Comparison of ENCODE assay signal across 30 cellular contexts in the genomic region with DNA sequence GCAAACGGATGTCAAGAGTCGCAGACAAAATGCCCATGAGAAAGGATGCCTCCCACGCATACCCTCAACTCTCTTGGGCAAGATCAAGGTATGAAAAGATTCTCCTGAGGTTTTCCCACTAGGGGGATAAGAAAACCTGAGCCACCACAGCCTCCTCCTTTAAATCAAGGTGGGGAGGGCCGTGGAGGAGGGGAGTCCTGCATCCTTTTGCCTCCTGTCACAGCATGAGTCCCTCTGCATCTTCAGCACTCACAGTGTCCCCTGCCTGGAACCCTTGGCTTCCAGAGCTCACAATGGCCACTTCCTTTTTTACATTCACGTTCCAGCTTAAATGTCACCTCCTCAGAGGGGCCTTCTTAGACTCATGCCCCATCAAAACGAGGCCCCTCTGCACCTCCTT.
"Had no signal": no experiment of that assay in that cellular context is flagged by ENCODE, and none has a peak within 500 bp of the region (broad histone marks: within the 10 kb centered on the region; RNA-seq: fewer than 3 reads in every experiment).

No MANE protein-coding gene starts in this region.

- H3K9me3 ChIP-seq: psoas muscle, sigmoid colon, thoracic aorta, upper lobe of left lung, vagina had no signal

- ATAC-seq: activated CD8-positive, alpha-beta T cell treated with anti-CD3 and anti-CD28 coated beads for 36 hours; activated naive CD8-positive, alpha-beta T cell treated with anti-CD3 and anti-CD28 coated beads, Interleukin-2, amount 50 U/mL, for 24 hours; activated T-cell treated with anti-CD3 and anti-CD28 coated beads, Interleukin-2, amount 50 U/mL, for 4 hours; left cardiac atrium; left ventricle myocardium superior; psoas muscle; stimulated activated effector memory CD8-positive, alpha-beta T cell treated with anti-CD3 and anti-CD28 coated beads, Interleukin-12 subunit alpha, Interleukin-12 subunit beta, amount 100 ng/mL, for 72 hours had no signal

- H3K27ac ChIP-seq: epithelial cell of prostate, parathyroid adenoma, psoas muscle, sigmoid colon, thoracic aorta, upper lobe of left lung, vagina had no signal

- H3K4me3 Mint-ChIP-seq: activated B cell treated with CpG ODN at 0.5 μM for 24 hours; activated CD8-positive, alpha-beta T cell treated with anti-CD3 and anti-CD28 coated beads for 36 hours; activated naive CD4-positive, alpha-beta T cell treated with anti-CD3 and anti-CD28 coated beads, Interleukin-2, amount 50 U/mL, for 24 hours; activated naive CD8-positive, alpha-beta T cell treated with anti-CD3 and anti-CD28 coated beads, Interleukin-2, amount 50 U/mL, for 24 hours; activated T-cell treated with anti-CD3 and anti-CD28 coated beads, Interleukin-2, amount 50 U/mL, for 4 hours; central memory CD8-positive, alpha-beta T cell; dendritic cell treated with granulocyte-macrophage colony-stimulating factor and Interleukin-4, amounts not matched to agents 40 ng/mL and 50 ng/mL, for 4 days; naive B cell; stimulated activated effector memory CD8-positive, alpha-beta T cell treated with anti-CD3 and anti-CD28 coated beads, Interleukin-12 subunit alpha, Interleukin-12 subunit beta, amount 100 ng/mL, for 72 hours; stimulated activated naive CD8-positive, alpha-beta T cell treated with anti-CD3 and anti-CD28 coated beads, Interleukin-15, Interleukin-2, amounts not matched to agents 100 ng/mL and 50 ng/mL, for 24 hours had no signal

- H3K4me3 ChIP-seq: psoas muscle, sigmoid colon, thoracic aorta, upper lobe of left lung, vagina had no signal

- H3K27me3 Mint-ChIP-seq: activated CD8-positive, alpha-beta T cell treated with anti-CD3 and anti-CD28 coated beads for 36 hours; activated naive CD4-positive, alpha-beta T cell treated with anti-CD3 and anti-CD28 coated beads, Interleukin-2, amount 50 U/mL, for 24 hours; central memory CD8-positive, alpha-beta T cell had no signal

- DNase-seq: activated B cell treated with CpG ODN at 0.5 μM for 24 hours; activated CD4-positive, alpha-beta T cell treated with anti-CD3 and anti-CD28 coated beads, Interleukin-2, amount 50 U/mL, for 1 hour; activated CD8-positive, alpha-beta T cell treated with anti-CD3 and anti-CD28 coated beads for 36 hours; activated naive CD8-positive, alpha-beta T cell treated with anti-CD3 and anti-CD28 coated beads, Interleukin-2, amount 50 U/mL, for 24 hours; activated T-cell treated with anti-CD3 and anti-CD28 coated beads, Interleukin-2, amount 50 U/mL, for 4 hours; amygdala; effector CD4-positive, alpha-beta T cell; islet precursor cell; left cardiac atrium; left ventricle myocardium superior; naive B cell; occipital lobe; psoas muscle; sigmoid colon; small intestine; stimulated activated CD4-positive, alpha-beta T cell treated with anti-CD3 and anti-CD28 coated beads, Interleukin-4, amount 100 ng/mL, for 24 hours; T-helper 2 cell; upper lobe of left lung had no signal

- H3K36me3 Mint-ChIP-seq: activated naive CD4-positive, alpha-beta T cell treated with anti-CD3 and anti-CD28 coated beads, Interleukin-2, amount 50 U/mL, for 24 hours; naive B cell; stimulated activated effector memory CD8-positive, alpha-beta T cell treated with anti-CD3 and anti-CD28 coated beads, Interleukin-12 subunit alpha, Interleukin-12 subunit beta, amount 100 ng/mL, for 72 hours had no signal

- H3K9me3 Mint-ChIP-seq: activated B cell treated with CpG ODN at 0.5 μM for 24 hours; activated CD8-positive, alpha-beta T cell treated with anti-CD3 and anti-CD28 coated beads for 36 hours; activated naive CD4-positive, alpha-beta T cell treated with anti-CD3 and anti-CD28 coated beads, Interleukin-2, amount 50 U/mL, for 24 hours; activated naive CD8-positive, alpha-beta T cell treated with anti-CD3 and anti-CD28 coated beads, Interleukin-2, amount 50 U/mL, for 24 hours; activated T-cell treated with anti-CD3 and anti-CD28 coated beads, Interleukin-2, amount 50 U/mL, for 4 hours; activated T-helper 2 cell treated with anti-CD3 and anti-CD28 coated beads, Interferon-gamma antibody, Interleukin-2, Interleukin-4, amounts not matched to agents 10 μg/mL and 5 μg/mL and 100 μg/mL, durations not matched to agents 14 hours and 24 hours and 36 hours; central memory CD8-positive, alpha-beta T cell; dendritic cell treated with granulocyte-macrophage colony-stimulating factor and Interleukin-4, amounts not matched to agents 40 ng/mL and 50 ng/mL, for 4 days; stimulated activated effector memory CD8-positive, alpha-beta T cell treated with anti-CD3 and anti-CD28 coated beads, Interleukin-12 subunit alpha, Interleukin-12 subunit beta, amount 100 ng/mL, for 72 hours; stimulated activated naive CD8-positive, alpha-beta T cell treated with anti-CD3 and anti-CD28 coated beads, Interleukin-15, Interleukin-2, amounts not matched to agents 100 ng/mL and 50 ng/mL, for 24 hours had no signal

- H3K4me1 Mint-ChIP-seq: activated B cell treated with CpG ODN at 0.5 μM for 24 hours; activated naive CD4-positive, alpha-beta T cell treated with anti-CD3 and anti-CD28 coated beads, Interleukin-2, amount 50 U/mL, for 24 hours; activated naive CD8-positive, alpha-beta T cell treated with anti-CD3 and anti-CD28 coated beads, Interleukin-2, amount 50 U/mL, for 24 hours; central memory CD8-positive, alpha-beta T cell; naive B cell; stimulated activated effector memory CD8-positive, alpha-beta T cell treated with anti-CD3 and anti-CD28 coated beads, Interleukin-12 subunit alpha, Interleukin-12 subunit beta, amount 100 ng/mL, for 72 hours had no signal

- H3K36me3 ChIP-seq: thoracic aorta had no signal

- FAIRE-seq: endometrium, frontal cortex, small intestine had no signal

- H3K27ac Mint-ChIP-seq: activated B cell treated with CpG ODN at 0.5 μM for 24 hours; activated CD8-positive, alpha-beta T cell treated with anti-CD3 and anti-CD28 coated beads for 36 hours; activated naive CD4-positive, alpha-beta T cell treated with anti-CD3 and anti-CD28 coated beads, Interleukin-2, amount 50 U/mL, for 24 hours; activated naive CD8-positive, alpha-beta T cell treated with anti-CD3 and anti-CD28 coated beads, Interleukin-2, amount 50 U/mL, for 24 hours; activated T-helper 2 cell treated with anti-CD3 and anti-CD28 coated beads, Interferon-gamma antibody, Interleukin-2, Interleukin-4, amounts not matched to agents 10 μg/mL and 5 μg/mL and 100 μg/mL, durations not matched to agents 14 hours and 24 hours and 36 hours; dendritic cell treated with granulocyte-macrophage colony-stimulating factor and Interleukin-4, amounts not matched to agents 40 ng/mL and 50 ng/mL, for 4 days; naive B cell; stimulated activated effector memory CD8-positive, alpha-beta T cell treated with anti-CD3 and anti-CD28 coated beads, Interleukin-12 subunit alpha, Interleukin-12 subunit beta, amount 100 ng/mL, for 72 hours; stimulated activated naive CD8-positive, alpha-beta T cell treated with anti-CD3 and anti-CD28 coated beads, Interleukin-15, Interleukin-2, amounts not matched to agents 100 ng/mL and 50 ng/mL, for 24 hours had no signal

- H3K27me3 ChIP-seq: sigmoid colon, upper lobe of left lung, vagina had no signal
